8 cellular contexts compared by ENCODE assay signal in the genomic region with DNA sequence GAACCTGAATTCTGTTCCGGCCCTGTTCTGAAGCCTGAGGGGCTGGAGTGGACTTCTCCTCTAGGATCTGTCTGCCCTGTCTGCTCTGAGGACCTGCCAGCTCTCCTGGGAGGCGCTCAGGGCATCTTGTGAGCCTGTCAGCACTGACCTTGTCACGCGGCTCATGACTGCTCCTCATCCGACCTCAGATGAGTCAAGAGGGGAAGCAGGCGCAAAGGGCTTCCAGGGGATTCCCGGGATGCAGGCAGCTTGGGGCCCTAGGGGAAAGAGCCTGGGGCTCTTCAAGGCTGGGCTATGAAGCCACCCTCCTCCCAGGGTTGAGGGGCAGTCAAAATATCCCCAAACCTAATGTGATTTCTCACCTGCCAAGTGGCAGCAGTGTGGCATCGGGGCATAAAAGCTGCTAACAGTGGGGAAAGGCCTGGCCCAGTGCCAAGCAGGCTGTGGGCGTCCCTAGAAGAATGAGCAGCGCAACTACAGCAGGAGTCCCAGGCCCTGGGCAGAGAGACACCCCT. TPM values are rescaled to one million over a fixed set of nuclear protein-coding genes. Genes with fewer than 3 reads are reported as not detected.
DNase-seq lines count a peak whose midpoint lies in the region; ATAC-seq lines count a peak whose summit lies in the region.

No MANE protein-coding gene starts in this region.

- DNase-seq in NCI-H1694 treated with DMSO at 0.1 percent for 48 hours (lab: John Stamatoyannopoulos, UW), result peak; percentile 1
- no peak for DNase-seq in NCI-H1694 (lab: John Stamatoyannopoulos, UW)
- DNase-seq in SK-N-DZ (ENCODE audit: low spot score), result peak; percentile 71
- peak; percentile 76 for DNase-seq in activated naive CD8-positive, alpha-beta T cell treated with anti-CD3 and anti-CD28 coated beads for 36 hours
- peak; percentile 76 for DNase-seq in left ventricle myocardium superior
- peak; percentile 67 to 69 (median 69) for DNase-seq in stimulated activated CD4-positive, alpha-beta T cell treated with anti-CD3 and anti-CD28 coated beads, Interleukin-12 subunit alpha, Interleukin-12 subunit beta, amount 100 ng/mL, for 48 hours (ENCODE audit: low read depth in 2 of 3, low spot score in 1 of 3)
- DNase-seq in NCI-H446 (lab: John Stamatoyannopoulos, UW), result no peak

- peak overlapping the region; percentile 62 for H3K4me3 Mint-ChIP-seq in activated naive CD8-positive, alpha-beta T cell treated with anti-CD3 and anti-CD28 coated beads for 36 hours

- no peaks in the 10 kb centered on the region for H3K36me3 Mint-ChIP-seq in activated naive CD8-positive, alpha-beta T cell treated with anti-CD3 and anti-CD28 coated beads for 36 hours

- ATAC-seq in HG03045 (IDR thresholded peaks at IDR 0.05; ENCODE audit: unreplicated experiment), result peak; percentile 54
- ATAC-seq in left ventricle myocardium superior, result peak; percentile 78

- no peaks in the 10 kb centered on the region for H3K27me3 Mint-ChIP-seq in activated naive CD8-positive, alpha-beta T cell treated with anti-CD3 and anti-CD28 coated beads for 36 hours

- H3K9me3 Mint-ChIP-seq in activated naive CD8-positive, alpha-beta T cell treated with anti-CD3 and anti-CD28 coated beads for 36 hours, result no peaks in the 10 kb centered on the region

- peak overlapping the region; percentile 86 for H3K27ac Mint-ChIP-seq in activated naive CD8-positive, alpha-beta T cell treated with anti-CD3 and anti-CD28 coated beads for 36 hours

- intact Hi-C loops in left ventricle myocardium superior (cut with micrococcal nuclease), result no loop called here

- peaks cover 27% of the 10 kb centered on the region for H3K4me1 Mint-ChIP-seq in activated naive CD8-positive, alpha-beta T cell treated with anti-CD3 and anti-CD28 coated beads for 36 hours

RNA-seq across cellular contexts. Expression of a gene that starts 27.6 kb away (rescaled TPM):
- polyA plus RNA-seq in SK-N-DZ (2014; cell fraction: cytosol; rRNA removed), result 6.4 and 6.5 TPM in 2 replicates
- 24.4 and 25.9 TPM in 2 replicates for polyA plus RNA-seq in SK-N-DZ (2014; cell fraction: nucleus; rRNA removed)
- total RNA-seq in activated naive CD8-positive, alpha-beta T cell treated with anti-CD3 and anti-CD28 coated beads for 36 hours, result 1 to 10 TPM; 2.8 to 2.9 TPM
- total RNA-seq in left ventricle myocardium superior, result 1.3 TPM

RNA-seq across cellular contexts. Expression of a gene that starts 42.3 kb away (rescaled TPM):
- polyA plus RNA-seq in SK-N-DZ (2014; cell fraction: cytosol; rRNA removed), result 6.7 and 8.8 TPM in 2 replicates
- 9.2 and 9.7 TPM in 2 replicates for polyA plus RNA-seq in SK-N-DZ (2014; cell fraction: nucleus; rRNA removed)
- total RNA-seq in activated naive CD8-positive, alpha-beta T cell treated with anti-CD3 and anti-CD28 coated beads for 36 hours, result 1 to 10 TPM; 6.8 to 7.8 TPM
- total RNA-seq in left ventricle myocardium superior, result 8.5 TPM

RNA-seq across cellular contexts. Expression of a gene that starts 58.6 kb away (rescaled TPM):
- 62.6 and 88.5 TPM in 2 replicates for polyA plus RNA-seq in SK-N-DZ (2014; cell fraction: cytosol; rRNA removed)
- polyA plus RNA-seq in SK-N-DZ (2014; cell fraction: nucleus; rRNA removed), result 274 and 284 TPM in 2 replicates
- 10 to 100 TPM; 27.3 to 30.4 TPM for total RNA-seq in activated naive CD8-positive, alpha-beta T cell treated with anti-CD3 and anti-CD28 coated beads for 36 hours
- total RNA-seq in left ventricle myocardium superior, result 0.42 TPM

Comparison
In these comparisons a context has a peak if more than half of its experiments do, and no peak if none do; other contexts are left out.
1. DNase-seq: peak in NCI-H1694 treated with DMSO at 0.1 percent for 48 hours (single experiment), SK-N-DZ (single experiment), activated naive CD8-positive, alpha-beta T cell treated with anti-CD3 and anti-CD28 coated beads for 36 hours (single experiment), left ventricle myocardium superior (single experiment) and stimulated activated CD4-positive, alpha-beta T cell treated with anti-CD3 and anti-CD28 coated beads, Interleukin-12 subunit alpha, Interleukin-12 subunit beta, amount 100 ng/mL, for 48 hours (3 of 3); none in NCI-H1694 (single experiment) and NCI-H446 (0 of 2).
2. RNA of a gene that starts 58.6 kb away (total RNA-seq): 27.3 to 30.4 TPM in activated naive CD8-positive, alpha-beta T cell treated with anti-CD3 and anti-CD28 coated beads for 36 hours; 0.42 TPM in left ventricle myocardium superior (single experiment); every median in the first group is over 10 times any median in the second.